11 cellular contexts compared by ENCODE assay signal in genomic region chr6:109239192-109239917, GRCh38.
DNase-seq lines count a peak whose midpoint lies in the region; ATAC-seq and TF ChIP-seq lines count a peak whose summit lies in the region.
"Had no signal": no experiment of that assay in that cellular context is flagged by ENCODE, and none has a peak within 500 bp of the region (broad histone marks: within the 10 kb centered on the region; RNA-seq: fewer than 3 reads in every experiment).

No MANE protein-coding gene starts in this region.

- TF ChIP-seq CTCF in type B pancreatic cell (conservative IDR thresholded peaks at IDR 0.05) = no peak

- DNase-seq in T-helper 2 cell treated with Interferon-gamma antibody and Interleukin-4, amounts not matched to agents 5 μg/mL and 100 μg/mL, for 36 hours (ENCODE audit: low spot score) = no peak
- DNase-seq in T-helper 2 cell (no peak), caudate nucleus (lab: John Stamatoyannopoulos, UW) (peak in 1 of 61 donors; percentile 2), type B pancreatic cell (ENCODE audit: extremely low spot score, unreplicated experiment) (no peak), NCI-H2107 treated with DMSO at 0.1 percent for 48 hours (lab: John Stamatoyannopoulos, UW; ENCODE audit: unreplicated experiment) (no peak)
- DNase-seq in natural killer cell treated with Interleukin-12 subunit alpha and Interleukin-12 subunit beta and Interleukin-15 and Interleukin-18, amount 100 ng/mL, for 72 hours (ENCODE audit: low spot score) = no peak
- no peak for DNase-seq in activated CD4-positive, alpha-beta T cell treated with anti-CD3 and anti-CD28 coated beads, Interleukin-2, amount 10 ng/mL, durations not matched to agents 7 days and 5 days
- DNase-seq: 8988T, esophagus squamous epithelium, NCI-H1930 had no signal

- H3K36me3 Mint-ChIP-seq in T-helper 2 cell treated with Interferon-gamma antibody and Interleukin-4, amounts not matched to agents 5 μg/mL and 100 μg/mL, for 36 hours (ENCODE audit: low read depth) = peaks cover 6% of the 10 kb centered on the region
- H3K36me3 Mint-ChIP-seq in natural killer cell treated with Interleukin-12 subunit alpha and Interleukin-12 subunit beta and Interleukin-15 and Interleukin-18, amount 100 ng/mL, for 72 hours = peaks cover 10% of the 10 kb centered on the region
- peaks cover 4% of the 10 kb centered on the region for H3K36me3 Mint-ChIP-seq in type B pancreatic cell
- no peaks in the 10 kb centered on the region for H3K36me3 Mint-ChIP-seq in activated T-helper 17 cell treated with anti-CD3 and anti-CD28 coated beads, Interleukin-2, amount 50 U/mL, for 72 hours (ENCODE audit: low read depth)
- H3K36me3 Mint-ChIP-seq in activated CD4-positive, alpha-beta T cell treated with anti-CD3 and anti-CD28 coated beads, Interleukin-2, amount 10 ng/mL, durations not matched to agents 7 days and 5 days (ENCODE audit: low read depth) = peaks cover 9% of the 10 kb centered on the region

- CTCF ChIA-PET in activated CD4-positive, alpha-beta T cell treated with anti-CD3 and anti-CD28 coated beads, Interleukin-2, amount 10 ng/mL, durations not matched to agents 7 days and 5 days (lab: Charles Lee) = interaction anchor here (0.6 to 0.7 kb wide), 3 partner anchors 234 to 740 kb away, joined by 3 to 4 read pairs (median 3); no protein-coding TSS in a partner anchor

- no peak for ATAC-seq in natural killer cell treated with Interleukin-12 subunit alpha and Interleukin-12 subunit beta and Interleukin-15 and Interleukin-18, amount 100 ng/mL, for 72 hours
- ATAC-seq in activated T-helper 17 cell treated with anti-CD3 and anti-CD28 coated beads, Interleukin-2, amount 50 U/mL, for 72 hours (replicated peaks) = no peak

- peaks cover 7% of the 10 kb centered on the region for H3K9me3 Mint-ChIP-seq in T-helper 2 cell treated with Interferon-gamma antibody and Interleukin-4, amounts not matched to agents 5 μg/mL and 100 μg/mL, for 36 hours
- peaks cover 6% of the 10 kb centered on the region for H3K9me3 Mint-ChIP-seq in natural killer cell treated with Interleukin-12 subunit alpha and Interleukin-12 subunit beta and Interleukin-15 and Interleukin-18, amount 100 ng/mL, for 72 hours
- H3K9me3 Mint-ChIP-seq in type B pancreatic cell = peaks cover 10% of the 10 kb centered on the region
- peaks cover 4% of the 10 kb centered on the region for H3K9me3 Mint-ChIP-seq in activated T-helper 17 cell treated with anti-CD3 and anti-CD28 coated beads, Interleukin-2, amount 50 U/mL, for 72 hours
- peaks cover 11% of the 10 kb centered on the region for H3K9me3 Mint-ChIP-seq in activated CD4-positive, alpha-beta T cell treated with anti-CD3 and anti-CD28 coated beads, Interleukin-2, amount 10 ng/mL, durations not matched to agents 7 days and 5 days

- H3K4me1 Mint-ChIP-seq in T-helper 2 cell treated with Interferon-gamma antibody and Interleukin-4, amounts not matched to agents 5 μg/mL and 100 μg/mL, for 36 hours (ENCODE audit: low read depth) = peaks cover 35% of the 10 kb centered on the region
- peaks cover 28 to 35% of the 10 kb centered on the region in 2 donors for H3K4me1 Mint-ChIP-seq in natural killer cell treated with Interleukin-12 subunit alpha and Interleukin-12 subunit beta and Interleukin-15 and Interleukin-18, amount 100 ng/mL, for 72 hours (ENCODE audit: low read depth in 2 of 2)
- peaks cover 25% of the 10 kb centered on the region for H3K4me1 Mint-ChIP-seq in type B pancreatic cell (ENCODE audit: unreplicated experiment)
- H3K4me1 Mint-ChIP-seq in activated T-helper 17 cell treated with anti-CD3 and anti-CD28 coated beads, Interleukin-2, amount 50 U/mL, for 72 hours = peaks cover 21% of the 10 kb centered on the region
- H3K4me1 Mint-ChIP-seq in activated CD4-positive, alpha-beta T cell treated with anti-CD3 and anti-CD28 coated beads, Interleukin-2, amount 10 ng/mL, durations not matched to agents 7 days and 5 days = peaks cover 33% of the 10 kb centered on the region

- POLR2A ChIA-PET in activated CD4-positive, alpha-beta T cell treated with anti-CD3 and anti-CD28 coated beads, Interleukin-2, amount 10 ng/mL, durations not matched to agents 7 days and 5 days (lab: Charles Lee) = no interaction called here

- H3K4me3 Mint-ChIP-seq in T-helper 2 cell treated with Interferon-gamma antibody and Interleukin-4, amounts not matched to agents 5 μg/mL and 100 μg/mL, for 36 hours = no peak overlapping the region
- H3K4me3 Mint-ChIP-seq in natural killer cell treated with Interleukin-12 subunit alpha and Interleukin-12 subunit beta and Interleukin-15 and Interleukin-18, amount 100 ng/mL, for 72 hours = no peak overlapping the region
- H3K4me3 Mint-ChIP-seq in type B pancreatic cell = peak overlapping the region; percentile 46
- H3K4me3 Mint-ChIP-seq in activated T-helper 17 cell treated with anti-CD3 and anti-CD28 coated beads, Interleukin-2, amount 50 U/mL, for 72 hours = no peak overlapping the region
- H3K4me3 Mint-ChIP-seq in activated CD4-positive, alpha-beta T cell treated with anti-CD3 and anti-CD28 coated beads, Interleukin-2, amount 10 ng/mL, durations not matched to agents 7 days and 5 days = no peak overlapping the region

- peak overlapping the region; percentile 2 for H3K27ac Mint-ChIP-seq in T-helper 2 cell treated with Interferon-gamma antibody and Interleukin-4, amounts not matched to agents 5 μg/mL and 100 μg/mL, for 36 hours
- peak overlapping the region; percentile 14 to 22 for H3K27ac Mint-ChIP-seq in natural killer cell treated with Interleukin-12 subunit alpha and Interleukin-12 subunit beta and Interleukin-15 and Interleukin-18, amount 100 ng/mL, for 72 hours
- peak overlapping the region; percentile 66 for H3K27ac Mint-ChIP-seq in type B pancreatic cell
- H3K27ac Mint-ChIP-seq in activated T-helper 17 cell treated with anti-CD3 and anti-CD28 coated beads, Interleukin-2, amount 50 U/mL, for 72 hours = no peak overlapping the region
- no peak overlapping the region for H3K27ac Mint-ChIP-seq in activated CD4-positive, alpha-beta T cell treated with anti-CD3 and anti-CD28 coated beads, Interleukin-2, amount 10 ng/mL, durations not matched to agents 7 days and 5 days

- H3K27ac ChIP-seq in caudate nucleus (ENCODE audit: low read depth, low read length) = peak overlapping the region; percentile 31

- peaks cover 2% of the 10 kb centered on the region for H3K27me3 Mint-ChIP-seq in T-helper 2 cell treated with Interferon-gamma antibody and Interleukin-4, amounts not matched to agents 5 μg/mL and 100 μg/mL, for 36 hours (ENCODE audit: low read depth)
- H3K27me3 Mint-ChIP-seq in natural killer cell treated with Interleukin-12 subunit alpha and Interleukin-12 subunit beta and Interleukin-15 and Interleukin-18, amount 100 ng/mL, for 72 hours = no peaks in the 10 kb centered on the region
- H3K27me3 Mint-ChIP-seq in type B pancreatic cell = no peaks in the 10 kb centered on the region
- H3K27me3 Mint-ChIP-seq in activated T-helper 17 cell treated with anti-CD3 and anti-CD28 coated beads, Interleukin-2, amount 50 U/mL, for 72 hours = no peaks in the 10 kb centered on the region
- H3K27me3 Mint-ChIP-seq in activated CD4-positive, alpha-beta T cell treated with anti-CD3 and anti-CD28 coated beads, Interleukin-2, amount 10 ng/mL, durations not matched to agents 7 days and 5 days = no peaks in the 10 kb centered on the region

Comparison
In these comparisons a context has a peak if more than half of its experiments do, and no peak if none do; other contexts are left out.
1. H3K27ac Mint-ChIP-seq: peak in T-helper 2 cell treated with Interferon-gamma antibody and Interleukin-4, amounts not matched to agents 5 μg/mL and 100 μg/mL, for 36 hours (single experiment), natural killer cell treated with Interleukin-12 subunit alpha and Interleukin-12 subunit beta and Interleukin-15 and Interleukin-18, amount 100 ng/mL, for 72 hours (2 of 2) and type B pancreatic cell (single experiment); none in activated T-helper 17 cell treated with anti-CD3 and anti-CD28 coated beads, Interleukin-2, amount 50 U/mL, for 72 hours (single experiment) and activated CD4-positive, alpha-beta T cell treated with anti-CD3 and anti-CD28 coated beads, Interleukin-2, amount 10 ng/mL, durations not matched to agents 7 days and 5 days (single experiment).